Comparison of ENCODE assay signal across 23 cellular contexts in genomic region chr6:169038691-169039090, GRCh38.
"Had no signal": no experiment of that assay in that cellular context is flagged by ENCODE, and none has a peak within 500 bp of the region (broad histone marks: within the 10 kb centered on the region; RNA-seq: fewer than 3 reads in every experiment).

No MANE protein-coding gene starts in this region.

- H3K36me3 ChIP-seq: Peyer's patch had no signal

- H3K9me3 Mint-ChIP-seq: T-helper 1 cell treated with Interleukin-12 subunit alpha and Interleukin-12 subunit beta and Interleukin-4 antibody, amounts not matched to agents 30 μg/mL and 1 μg/mL, for 36 hours had no signal

- H3K27ac ChIP-seq: Peyer's patch had no signal

- ATAC-seq: activated CD8-positive, alpha-beta memory T cell treated with anti-CD3 and anti-CD28 coated beads, Interleukin-2, amount 10 ng/mL, durations not matched to agents 7 days and 5 days; WTC11 had no signal

- H3K27me3 Mint-ChIP-seq: activated CD8-positive, alpha-beta memory T cell treated with anti-CD3 and anti-CD28 coated beads, Interleukin-2, amount 10 ng/mL, durations not matched to agents 7 days and 5 days; activated naive CD4-positive, alpha-beta T cell treated with anti-CD3 and anti-CD28 coated beads, Interleukin-2, amount 50 U/mL, for 24 hours had no signal

- H3K4me3 Mint-ChIP-seq: activated CD8-positive, alpha-beta memory T cell treated with anti-CD3 and anti-CD28 coated beads, Interleukin-2, amount 10 ng/mL, durations not matched to agents 7 days and 5 days; activated naive CD4-positive, alpha-beta T cell treated with anti-CD3 and anti-CD28 coated beads, Interleukin-2, amount 50 U/mL, for 24 hours; activated T-cell treated with anti-CD3 and anti-CD28 coated beads, Interleukin-2, amount 50 U/mL, for 24 hours; activated T-helper 1 cell treated with anti-CD3 and anti-CD28 coated beads, Interleukin-12 subunit alpha, Interleukin-12 subunit beta, Interleukin-2, Interleukin-4 antibody, amounts not matched to agents 30 ng/mL and 10 ng/mL and 1 ng/mL, durations not matched to agents 14 hours and 24 hours and 36 hours; T-helper 1 cell treated with Interleukin-12 subunit alpha and Interleukin-12 subunit beta and Interleukin-4 antibody, amounts not matched to agents 30 μg/mL and 1 μg/mL, for 36 hours; WTC11 had no signal

- H3K27ac Mint-ChIP-seq: activated CD8-positive, alpha-beta memory T cell treated with anti-CD3 and anti-CD28 coated beads, Interleukin-2, amount 10 ng/mL, durations not matched to agents 7 days and 5 days; activated naive CD4-positive, alpha-beta T cell treated with anti-CD3 and anti-CD28 coated beads, Interleukin-2, amount 50 U/mL, for 24 hours; activated T-cell treated with anti-CD3 and anti-CD28 coated beads, Interleukin-2, amount 50 U/mL, for 24 hours; activated T-helper 1 cell treated with anti-CD3 and anti-CD28 coated beads, Interleukin-12 subunit alpha, Interleukin-12 subunit beta, Interleukin-2, Interleukin-4 antibody, amounts not matched to agents 30 ng/mL and 10 ng/mL and 1 ng/mL, durations not matched to agents 14 hours and 24 hours and 36 hours; T-helper 1 cell treated with Interleukin-12 subunit alpha and Interleukin-12 subunit beta and Interleukin-4 antibody, amounts not matched to agents 30 μg/mL and 1 μg/mL, for 36 hours; WTC11 had no signal

- FAIRE-seq: colon had no signal

- DNase-seq: activated CD4-positive, alpha-beta T cell treated with anti-CD3 and anti-CD28 coated beads for 48 hours; activated CD4-positive, alpha-beta T cell treated with anti-CD3 and anti-CD28 coated beads, Interleukin-2, amount 50 U/mL, for 4 hours; activated CD4-positive, CD25-positive, alpha-beta regulatory T cell treated with anti-CD3 and anti-CD28 coated beads, Interleukin-2, amount 50 U/mL, for 72 hours; activated CD8-positive, alpha-beta memory T cell treated with anti-CD3 and anti-CD28 coated beads, Interleukin-2, amount 10 ng/mL, durations not matched to agents 7 days and 5 days; activated effector memory CD4-positive, alpha-beta T cell treated with Interleukin-2 at 50 U/mL for 16 hours; activated naive CD4-positive, alpha-beta T cell; activated T-cell treated with anti-CD3 and anti-CD28 coated beads, Interleukin-2, amount 50 U/mL, for 24 hours; amygdala; cerebellar nuclear complex; NCI-H1092 treated with DMSO at 0.1 percent for 48 hours; NCI-H1417 treated with DMSO at 0.1 percent for 48 hours; NCI-H1694; NCI-H2029; NCI-H2107; NCI-H345; NCI-H510A; Peyer's patch; SHP77 treated with DMSO at 0.1 percent for 48 hours had no signal

- H3K4me1 Mint-ChIP-seq: activated CD8-positive, alpha-beta memory T cell treated with anti-CD3 and anti-CD28 coated beads, Interleukin-2, amount 10 ng/mL, durations not matched to agents 7 days and 5 days; activated naive CD4-positive, alpha-beta T cell treated with anti-CD3 and anti-CD28 coated beads, Interleukin-2, amount 50 U/mL, for 24 hours; WTC11 had no signal

- H3K36me3 Mint-ChIP-seq: activated CD8-positive, alpha-beta memory T cell treated with anti-CD3 and anti-CD28 coated beads, Interleukin-2, amount 10 ng/mL, durations not matched to agents 7 days and 5 days; activated naive CD4-positive, alpha-beta T cell treated with anti-CD3 and anti-CD28 coated beads, Interleukin-2, amount 50 U/mL, for 24 hours had no signal

- H3K4me1 ChIP-seq: Peyer's patch had no signal

- H3K27me3 ChIP-seq: Peyer's patch had no signal

- H3K4me3 ChIP-seq: Peyer's patch had no signal

- H3K9me3 ChIP-seq: Peyer's patch had no signal
